ENCODE assay signal across 20 cellular contexts in the genomic region with DNA sequence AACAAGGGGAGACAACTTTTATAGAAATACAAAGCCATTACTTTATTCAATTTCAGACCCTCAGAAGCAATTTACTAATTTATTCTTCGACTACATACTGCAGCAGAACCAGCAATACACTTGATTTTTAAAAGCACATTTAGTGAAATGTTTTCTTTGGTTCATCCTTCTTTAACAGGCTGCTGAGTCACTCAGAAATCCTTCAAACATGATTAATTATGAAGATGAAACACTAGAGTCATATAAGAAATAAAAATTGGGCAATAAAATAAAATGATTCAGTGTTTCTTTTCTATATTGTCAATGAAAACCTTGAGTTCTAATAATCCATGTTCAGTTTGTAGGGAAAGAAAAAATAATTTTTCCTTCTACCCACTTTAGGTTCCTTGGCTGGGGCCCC. TPM values are rescaled to one million over a fixed set of nuclear protein-coding genes. Genes with fewer than 3 reads are reported as not detected.
DNase-seq lines count a peak whose midpoint lies in the region; ATAC-seq and TF ChIP-seq lines count a peak whose summit lies in the region.
"Had no signal": no experiment of that assay in that cellular context is flagged by ENCODE, and none has a peak within 500 bp of the region (broad histone marks: within the 10 kb centered on the region; RNA-seq: fewer than 3 reads in every experiment).

No MANE protein-coding gene starts in this region.

- no peak overlapping the region for H3K4me3 ChIP-seq in Panc1 (ENCODE audit: low read depth in 2 of 2, low read length in 2 of 2)
- H3K4me3 ChIP-seq: hepatocyte, prostate gland, tibial nerve had no signal

- H3K4me1 Mint-ChIP-seq in activated T-cell treated with anti-CD3 and anti-CD28 coated beads, Interleukin-2, amount 50 U/mL, for 24 hours (ENCODE audit: low read depth) = peaks cover 30% of the 10 kb centered on the region
- H3K4me1 Mint-ChIP-seq in activated T-cell treated with anti-CD3 and anti-CD28 coated beads, Interleukin-2, amount 50 U/mL, for 4 hours (ENCODE audit: low read depth) = peaks cover 16% of the 10 kb centered on the region
- peaks cover 26% of the 10 kb centered on the region for H3K4me1 Mint-ChIP-seq in stimulated activated effector memory CD8-positive, alpha-beta T cell treated with anti-CD3 and anti-CD28 coated beads, Interleukin-12 subunit alpha, Interleukin-12 subunit beta, amount 100 ng/mL, for 72 hours
- peaks cover 26% of the 10 kb centered on the region for H3K4me1 Mint-ChIP-seq in mesothelial cell of epicardium

- no peaks in the 10 kb centered on the region for H3K9me3 Mint-ChIP-seq in activated T-cell treated with anti-CD3 and anti-CD28 coated beads, Interleukin-2, amount 50 U/mL, for 24 hours
- no peaks in the 10 kb centered on the region for H3K9me3 Mint-ChIP-seq in activated T-cell treated with anti-CD3 and anti-CD28 coated beads, Interleukin-2, amount 50 U/mL, for 4 hours
- no peaks in the 10 kb centered on the region for H3K9me3 Mint-ChIP-seq in stimulated activated effector memory CD8-positive, alpha-beta T cell treated with anti-CD3 and anti-CD28 coated beads, Interleukin-12 subunit alpha, Interleukin-12 subunit beta, amount 100 ng/mL, for 72 hours
- no peaks in the 10 kb centered on the region for H3K9me3 Mint-ChIP-seq in mesothelial cell of epicardium
- H3K9me3 Mint-ChIP-seq: CD8-positive, alpha-beta T cell had no signal

- peak overlapping the region; percentile 87 for H3K27ac Mint-ChIP-seq in activated T-cell treated with anti-CD3 and anti-CD28 coated beads, Interleukin-2, amount 50 U/mL, for 24 hours
- peak overlapping the region; percentile 72 for H3K27ac Mint-ChIP-seq in stimulated activated effector memory CD8-positive, alpha-beta T cell treated with anti-CD3 and anti-CD28 coated beads, Interleukin-12 subunit alpha, Interleukin-12 subunit beta, amount 100 ng/mL, for 72 hours
- H3K27ac Mint-ChIP-seq in mesothelial cell of epicardium = no peak overlapping the region
- H3K27ac Mint-ChIP-seq: CD8-positive, alpha-beta T cell; T-helper 17 cell had no signal

- H3K9me3 ChIP-seq in Panc1 (ENCODE audit: control insufficient read depth, insufficient read depth, low read depth, low read length) = no peaks in the 10 kb centered on the region
- H3K9me3 ChIP-seq: prostate gland, tibial nerve had no signal

- peak overlapping the region; percentile 73; the same call in 1 of the 2 replicates for H3K27ac ChIP-seq in Panc1 (ENCODE audit: low read length)
- H3K27ac ChIP-seq: hepatocyte, prostate gland, tibial nerve had no signal

- no peaks in the 10 kb centered on the region for H3K36me3 ChIP-seq in Panc1 (ENCODE audit: control insufficient read depth, insufficient read depth, low read length)
- H3K36me3 ChIP-seq: prostate gland had no signal

- no peak overlapping the region for H3K4me3 Mint-ChIP-seq in activated T-cell treated with anti-CD3 and anti-CD28 coated beads, Interleukin-2, amount 50 U/mL, for 24 hours
- H3K4me3 Mint-ChIP-seq in activated T-cell treated with anti-CD3 and anti-CD28 coated beads, Interleukin-2, amount 50 U/mL, for 4 hours = no peak overlapping the region
- no peak overlapping the region for H3K4me3 Mint-ChIP-seq in stimulated activated effector memory CD8-positive, alpha-beta T cell treated with anti-CD3 and anti-CD28 coated beads, Interleukin-12 subunit alpha, Interleukin-12 subunit beta, amount 100 ng/mL, for 72 hours
- H3K4me3 Mint-ChIP-seq in mesothelial cell of epicardium = no peak overlapping the region
- H3K4me3 Mint-ChIP-seq: CD8-positive, alpha-beta T cell; T-helper 17 cell had no signal

- H3K36me3 Mint-ChIP-seq in activated T-cell treated with anti-CD3 and anti-CD28 coated beads, Interleukin-2, amount 50 U/mL, for 24 hours (ENCODE audit: low read depth) = peaks cover 23% of the 10 kb centered on the region
- peaks cover 13% of the 10 kb centered on the region for H3K36me3 Mint-ChIP-seq in activated T-cell treated with anti-CD3 and anti-CD28 coated beads, Interleukin-2, amount 50 U/mL, for 4 hours (ENCODE audit: insufficient read depth)
- peaks cover 8% of the 10 kb centered on the region for H3K36me3 Mint-ChIP-seq in stimulated activated effector memory CD8-positive, alpha-beta T cell treated with anti-CD3 and anti-CD28 coated beads, Interleukin-12 subunit alpha, Interleukin-12 subunit beta, amount 100 ng/mL, for 72 hours
- peaks cover 8% of the 10 kb centered on the region for H3K36me3 Mint-ChIP-seq in mesothelial cell of epicardium

- in situ Hi-C loops in Panc1 (cut with HindIII; ENCODE audit: low pct_unique_long_range_greater_than_20kb, low sequenced_read_pairs) = no loop called here

- no peak for DNase-seq in activated T-cell treated with anti-CD3 and anti-CD28 coated beads, Interleukin-2, amount 50 U/mL, for 24 hours
- no peak for DNase-seq in activated T-cell treated with anti-CD3 and anti-CD28 coated beads, Interleukin-2, amount 50 U/mL, for 4 hours
- DNase-seq in Panc1 (ENCODE audit: low read depth, low spot score) (no peak), dedifferentiated amniotic fluid mesenchymal stem cell (ENCODE audit: extremely low spot score) (peak; percentile 22), mesothelial cell of epicardium (ENCODE audit: low spot score in 2 of 2, unreplicated experiment in 2 of 2) (no peak)
- no peak for DNase-seq in stimulated activated effector memory CD8-positive, alpha-beta T cell treated with anti-CD3 and anti-CD28 coated beads, Interleukin-12 subunit alpha, Interleukin-12 subunit beta, amount 100 ng/mL, for 72 hours (ENCODE audit: low spot score in 2 of 2)
- no peak for DNase-seq in effector CD8-positive, alpha-beta T cell (lab: John Stamatoyannopoulos, UW)
- DNase-seq: activated CD4-positive, CD25-positive, alpha-beta regulatory T cell; activated gamma-delta T cell treated with Interleukin-2 at 50 U/mL for 16 hours; CD8-positive, alpha-beta T cell; NCI-H146; T-helper 17 cell had no signal

- POLR2A ChIA-PET in Panc1 (lab: Charles Lee) = no interaction called here

- CTCF ChIA-PET in Panc1 (lab: Charles Lee) = no interaction called here

- TF ChIP-seq CTCF in Panc1 (IDR thresholded peaks at IDR 0.05) (no peak), mesothelial cell of epicardium (IDR thresholded peaks at IDR 0.05; ENCODE audit: unreplicated experiment) (no peak)

- no peaks in the 10 kb centered on the region for H3K27me3 Mint-ChIP-seq in activated T-cell treated with anti-CD3 and anti-CD28 coated beads, Interleukin-2, amount 50 U/mL, for 24 hours
- no peaks in the 10 kb centered on the region for H3K27me3 Mint-ChIP-seq in activated T-cell treated with anti-CD3 and anti-CD28 coated beads, Interleukin-2, amount 50 U/mL, for 4 hours (ENCODE audit: low read depth)
- H3K27me3 Mint-ChIP-seq in mesothelial cell of epicardium (ENCODE audit: low read depth) = no peaks in the 10 kb centered on the region
- H3K27me3 Mint-ChIP-seq: T-helper 17 cell had no signal

- BruUV-seq in Panc1 (replicated peaks; lab: Mats Ljungman, UMichigan) = no TSS peak

- no peak for ATAC-seq in activated T-cell treated with anti-CD3 and anti-CD28 coated beads, Interleukin-2, amount 50 U/mL, for 4 hours
- ATAC-seq in Panc1 (no peak), HG02981 (IDR thresholded peaks at IDR 0.05; ENCODE audit: unreplicated experiment) (no peak)
- ATAC-seq in stimulated activated effector memory CD8-positive, alpha-beta T cell treated with anti-CD3 and anti-CD28 coated beads, Interleukin-12 subunit alpha, Interleukin-12 subunit beta, amount 100 ng/mL, for 72 hours = no peak
- ATAC-seq: CD8-positive, alpha-beta T cell; HCT116; T-helper 17 cell had no signal

- intact Hi-C loops in Panc1 (cut with micrococcal nuclease; ENCODE audit: unreplicated experiment) = no loop called here

- peaks cover 14% of the 10 kb centered on the region for H3K4me1 ChIP-seq in Panc1 (ENCODE audit: control insufficient read depth, insufficient read depth, low read length)
- H3K4me1 ChIP-seq: prostate gland, tibial nerve had no signal

- H3K27me3 ChIP-seq in Panc1 (ENCODE audit: control insufficient read depth, insufficient read depth, low read length) = no peaks in the 10 kb centered on the region
- H3K27me3 ChIP-seq: hepatocyte, tibial nerve had no signal

RNA-seq across cellular contexts. Expression of gene CHML, which starts 47.0 kb away (rescaled TPM):
- total RNA-seq in activated T-cell treated with anti-CD3 and anti-CD28 coated beads, Interleukin-2, amount 50 U/mL, for 4 hours = 10 to 100 TPM; 27.2 to 46.7 (median 28.9) TPM
- total RNA-seq in Panc1 (2021; ENCODE audit: unreplicated experiment) (19.3 TPM), mesothelial cell of epicardium (21.2 to 21.6 TPM (median 21.3 TPM) in 3 replicates)
- 13.6 TPM for polyA plus RNA-seq in Panc1 (2012; ENCODE audit: insufficient read length)

RNA-seq across cellular contexts. Expression of gene OPN3, which starts 47.0 kb away (rescaled TPM):
- total RNA-seq in activated T-cell treated with anti-CD3 and anti-CD28 coated beads, Interleukin-2, amount 50 U/mL, for 4 hours = 1 to 10 TPM; 6.2 to 8.5 (median 6.9) TPM
- total RNA-seq in Panc1 (2021; ENCODE audit: unreplicated experiment) (34.0 TPM), mesothelial cell of epicardium (14.4 to 15.1 TPM (median 14.6 TPM) in 3 replicates)
- 53.0 TPM for polyA plus RNA-seq in Panc1 (2012; ENCODE audit: insufficient read length)

RNA-seq across cellular contexts. Expression of gene WDR64, which starts 58.9 kb away (rescaled TPM):
- under 1 TPM in 2 of 3 donors, not detected in 1; 0.13 to 0.14 TPM for total RNA-seq in activated T-cell treated with anti-CD3 and anti-CD28 coated beads, Interleukin-2, amount 50 U/mL, for 4 hours
- total RNA-seq in Panc1 (2021; ENCODE audit: unreplicated experiment) (not detected), mesothelial cell of epicardium (0.47 TPM in 1 of 3 replicates, not detected in the others)
- polyA plus RNA-seq in Panc1 (2012; ENCODE audit: insufficient read length) = not detected
- total RNA-seq: HT1080, kidney epithelial cell, mesenteric fat pad had no signal
- polyA plus RNA-seq: hepatocyte had no signal
